23 cellular contexts compared by ENCODE assay signal in genomic region chr1:58745666-58746065, GRCh38.
"Had no signal": no experiment of that assay in that cellular context is flagged by ENCODE, and none has a peak within 500 bp of the region (broad histone marks: within the 10 kb centered on the region; RNA-seq: fewer than 3 reads in every experiment).

No MANE protein-coding gene starts in this region.

- H3K27ac ChIP-seq: adrenal gland, ascending aorta, gastrocnemius medialis, pancreas, psoas muscle, right atrium auricular region, stomach, suprapubic skin, tibial nerve had no signal

- H3K27me3 ChIP-seq: adrenal gland, ascending aorta, gastrocnemius medialis, pancreas, right atrium auricular region, stomach, suprapubic skin, tibial nerve had no signal

- DNase-seq: activated CD4-positive, alpha-beta T cell treated with anti-CD3 and anti-CD28 coated beads, Interleukin-2, amount 50 U/mL, for 4 hours; activated CD8-positive, alpha-beta memory T cell treated with anti-CD3 and anti-CD28 coated beads for 24 hours; activated CD8-positive, alpha-beta memory T cell treated with anti-CD3 and anti-CD28 coated beads, Interleukin-2, amount 50 U/mL, for 48 hours; activated naive CD4-positive, alpha-beta T cell; activated T-cell treated with anti-CD3 and anti-CD28 coated beads, Interleukin-2, amount 50 U/mL, for 4 hours; adrenal gland; cortex of kidney; effector CD4-positive, alpha-beta T cell; gastrocnemius medialis; hippocampal formation; nephron progenitor cell; pancreas; psoas muscle; stimulated activated CD4-positive, alpha-beta T cell treated with anti-CD3 and anti-CD28 coated beads, Interleukin-1b, Interleukin-23, amount 100 ng/mL, for 48 hours; stomach; T1000 had no signal

- H3K9me3 ChIP-seq: adrenal gland, ascending aorta, gastrocnemius medialis, pancreas, psoas muscle, right atrium auricular region, stomach, suprapubic skin, tibial nerve had no signal

- H3K4me1 ChIP-seq: adrenal gland, ascending aorta, gastrocnemius medialis, pancreas, psoas muscle, right atrium auricular region, stomach, tibial nerve had no signal

- H3K4me3 ChIP-seq: adrenal gland, ascending aorta, gastrocnemius medialis, pancreas, psoas muscle, right atrium auricular region, stomach, suprapubic skin, tibial nerve had no signal

- FAIRE-seq: endometrium, pancreas, urothelium cell line had no signal

- H3K36me3 ChIP-seq: adrenal gland, ascending aorta, gastrocnemius medialis, pancreas, right atrium auricular region, stomach, suprapubic skin, tibial nerve had no signal

- ATAC-seq: activated T-cell treated with anti-CD3 and anti-CD28 coated beads, Interleukin-2, amount 50 U/mL, for 4 hours; gastrocnemius medialis; pancreas; psoas muscle; WTC11 had no signal
